ENCODE assay signal across 1 cellular context in genomic region chr12:120617767-120618166, GRCh38. TPM values are rescaled to one million over a fixed set of nuclear protein-coding genes. Genes with fewer than 3 reads are reported as not detected.
"Had no signal": no experiment of that assay in that cellular context is flagged by ENCODE, and none has a peak within 500 bp of the region (broad histone marks: within the 10 kb centered on the region; RNA-seq: fewer than 3 reads in every experiment).

No MANE protein-coding gene starts in this region.

RNA-seq across cellular contexts. Expression of gene CABP1, which starts 22.7 kb away (rescaled TPM):
- total RNA-seq: G401 had no signal
